In genomic region chr4:180767330-180767729, GRCh38 we compare ENCODE assay signal across 14 cellular contexts.
DNase-seq lines count a peak whose midpoint lies in the region; ATAC-seq and TF ChIP-seq lines count a peak whose summit lies in the region.
"Had no signal": no experiment of that assay in that cellular context is flagged by ENCODE, and none has a peak within 500 bp of the region (broad histone marks: within the 10 kb centered on the region; RNA-seq: fewer than 3 reads in every experiment).

No MANE protein-coding gene starts in this region.

- ATAC-seq in GM21423 (IDR thresholded peaks at IDR 0.05; ENCODE audit: unreplicated experiment): no peak
- ATAC-seq: GM12878 had no signal

- H3K9ac ChIP-seq in HUES48 (ENCODE audit: low read depth, low read length): peak overlapping the region; percentile 31; the same call in 1 of the 2 replicates

- TF ChIP-seq POLR2A in lower leg skin (IDR thresholded peaks at IDR 0.05): no peak

- peak overlapping the region; percentile 55 for H3K27ac ChIP-seq in HUES48 (ENCODE audit: low read depth, low read length)
- H3K27ac ChIP-seq: thoracic aorta had no signal

- H3K4me3 ChIP-seq in HUES48 (ENCODE audit: low read depth, low read length) (peak overlapping the region; percentile 47), lower leg skin (ENCODE audit: low read depth, poor library complexity, severe bottlenecking) (no peak overlapping the region)
- H3K4me3 ChIP-seq: GM12878, thoracic aorta had no signal

- no peak for TF ChIP-seq CTCF in lower leg skin (IDR thresholded peaks at IDR 0.05)

- H3K4me1 ChIP-seq in HUES48 (ENCODE audit: control insufficient read depth, insufficient read depth, low read length): peaks cover 14% of the 10 kb centered on the region

- intact Hi-C loops in lower leg skin (cut with DNase I; ENCODE audit: low total_unique reads): no loop called here

- H3K36me3 ChIP-seq in HUES48 (ENCODE audit: control insufficient read depth, insufficient read depth, low read length): no peaks in the 10 kb centered on the region
- H3K36me3 ChIP-seq: thoracic aorta had no signal

- no peaks in the 10 kb centered on the region for H3K27me3 ChIP-seq in HUES48 (ENCODE audit: control insufficient read depth, insufficient read depth, low read length)

- DNase-seq in NCI-H2107 treated with DMSO at 0.1 percent for 48 hours (lab: John Stamatoyannopoulos, UW; ENCODE audit: unreplicated experiment): peak; percentile 60
- peak; percentile 5 for DNase-seq in SW480 (ENCODE audit: low spot score)
- peak; percentile 80 for DNase-seq in left kidney (ENCODE audit: low read depth, low spot score)
- DNase-seq in DMS53 treated with DMSO at 0.1 percent for 48 hours (lab: John Stamatoyannopoulos, UW; ENCODE audit: unreplicated experiment): no peak
- no peak for DNase-seq in lower leg skin (ENCODE audit: low spot score in 2 of 2)
- no peak for DNase-seq in SHP77 (lab: John Stamatoyannopoulos, UW)
- DNase-seq: activated T-cell treated with anti-CD3 and anti-CD28 coated beads for 4 hours, GDM1, kidney glomerular epithelial cell, MM.1S had no signal

- H3K9me3 ChIP-seq in HUES48 (ENCODE audit: control insufficient read depth, insufficient read depth, low read length): peaks cover 18% of the 10 kb centered on the region
- H3K9me3 ChIP-seq: thoracic aorta had no signal

- WGBS in lower leg skin, 2 donors: 28 to 30% methylated on average over 3 of the region's 3 CpGs

Comparison
In these comparisons a context has a peak if more than half of its experiments do, and no peak if none do; other contexts are left out.
1. DNase-seq: peak in NCI-H2107 treated with DMSO at 0.1 percent for 48 hours (single experiment), SW480 (single experiment) and left kidney (single experiment); none in DMS53 treated with DMSO at 0.1 percent for 48 hours (single experiment), lower leg skin (0 of 2) and SHP77 (0 of 2).